Comparison of ENCODE assay signal across 27 cellular contexts in genomic region chr13:113763254-113763653, GRCh38. TPM values are rescaled to one million over a fixed set of nuclear protein-coding genes. Genes with fewer than 3 reads are reported as not detected.
"Had no signal": no experiment of that assay in that cellular context is flagged by ENCODE, and none has a peak within 500 bp of the region (broad histone marks: within the 10 kb centered on the region; RNA-seq: fewer than 3 reads in every experiment).

No MANE protein-coding gene starts in this region.

- H3K4me1 ChIP-seq: SJCRH30 had no signal

- ATAC-seq: activated CD8-positive, alpha-beta T cell treated with anti-CD3 and anti-CD28 coated beads for 36 hours; activated naive CD4-positive, alpha-beta T cell treated with anti-CD3 and anti-CD28 coated beads, Interleukin-2, amount 50 U/mL, for 72 hours; activated T-cell treated with anti-CD3 and anti-CD28 coated beads, Interleukin-2, amount 50 U/mL, for 72 hours; activated T-helper 17 cell treated with anti-CD3 and anti-CD28 coated beads, Interleukin-2, amount 50 U/mL, for 72 hours; body of pancreas had no signal

- H2AFZ ChIP-seq: PC-9 had no signal

- H3K27ac ChIP-seq: adrenal gland, body of pancreas, PC-9, SJCRH30, SK-N-MC had no signal

- H3K27me3 ChIP-seq: adrenal gland, body of pancreas had no signal

- H3K36me3 ChIP-seq: adrenal gland, SJCRH30 had no signal

- DNase-seq: activated CD4-positive, alpha-beta T cell treated with anti-CD3 and anti-CD28 coated beads, Interleukin-2, amount 10 ng/mL, durations not matched to agents 24 days and 14 days; activated CD4-positive, alpha-beta T cell treated with anti-CD3 and anti-CD28 coated beads, Interleukin-2, amount 50 U/mL, for 4 hours; activated CD8-positive, alpha-beta T cell treated with anti-CD3 and anti-CD28 coated beads for 36 hours; activated gamma-delta T cell treated with Interleukin-2 at 50 U/mL for 16 hours; activated naive CD4-positive, alpha-beta T cell treated with anti-CD3 and anti-CD28 coated beads for 36 hours; activated T-cell treated with anti-CD3 and anti-CD28 coated beads, Interleukin-2, amount 50 U/mL, for 1 hour; activated T-cell treated with anti-CD3 and anti-CD28 coated beads, Interleukin-2, amount 50 U/mL, for 72 hours; adrenal gland; body of pancreas; NCI-H1092 treated with DMSO at 0.1 percent for 48 hours; NCI-H146; NCI-H187; NCI-H2029 treated with DMSO at 0.1 percent for 48 hours; NCI-H2107; NCI-H2171; NCI-H510A; NCI-H526; NCI-H748 treated with DMSO at 0.1 percent for 48 hours; NK-92 treated with Interleukin-12 subunit alpha and Interleukin-12 subunit beta, amount 100 ng/mL, for 24 hours; PC-9; SJCRH30 had no signal

- H3K4me2 ChIP-seq: PC-9 had no signal

- H3K4me3 ChIP-seq: adrenal gland, body of pancreas, PC-9, SJCRH30, SK-N-MC had no signal

- H3K9me3 ChIP-seq: adrenal gland, body of pancreas, SJCRH30 had no signal

- FAIRE-seq: astrocyte, bronchial epithelial cell, TTC549 had no signal

RNA-seq across cellular contexts. Expression of gene TMEM255B, which starts 4.2 kb away (rescaled TPM):
- total RNA-seq: SJCRH30 had no signal
